ENCODE assay signal across 15 cellular contexts in the genomic region with DNA sequence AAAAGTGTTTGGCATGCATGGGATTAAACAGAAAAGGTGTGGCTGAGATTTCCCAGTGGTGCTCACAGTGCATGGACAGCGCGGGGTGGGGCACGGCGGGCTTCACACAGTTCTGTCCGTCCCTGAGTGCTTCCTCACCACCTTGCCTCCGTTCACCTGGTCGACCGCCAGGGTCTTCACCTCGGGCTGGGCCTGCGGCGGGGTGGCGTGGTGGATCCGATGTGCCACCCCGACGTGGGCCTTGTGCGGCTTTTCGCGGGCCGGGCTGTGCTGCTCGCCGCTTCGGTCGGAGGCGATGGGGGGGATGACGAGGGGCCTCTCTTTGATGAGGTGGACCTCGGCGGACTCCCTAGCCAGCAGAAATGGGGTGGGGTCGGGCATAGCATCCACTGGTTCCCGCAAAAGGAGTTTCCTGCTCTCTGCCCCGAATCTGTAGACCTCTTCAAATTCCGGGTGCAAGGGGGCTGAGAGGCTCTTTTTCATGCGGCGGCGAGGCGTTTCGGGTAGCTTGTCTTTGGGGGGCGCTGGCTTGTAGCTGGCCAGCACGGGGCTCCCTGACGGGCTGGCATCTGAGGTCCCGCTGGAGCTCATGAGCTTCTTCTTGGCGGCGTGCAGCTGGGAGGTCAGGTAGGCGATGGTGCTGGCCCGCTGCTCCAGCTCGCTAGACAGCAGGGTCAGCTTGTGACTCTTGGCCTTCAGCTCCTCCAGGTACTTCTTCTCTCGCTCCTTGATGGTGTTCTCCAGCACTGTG. TPM values are rescaled to one million over a fixed set of nuclear protein-coding genes. Genes with fewer than 3 reads are reported as not detected.
DNase-seq lines count a peak whose midpoint lies in the region; TF ChIP-seq lines count a peak whose summit lies in the region.
"Had no signal": no experiment of that assay in that cellular context is flagged by ENCODE, and none has a peak within 500 bp of the region (broad histone marks: within the 10 kb centered on the region; RNA-seq: fewer than 3 reads in every experiment).

No MANE protein-coding gene starts in this region.

- H3K36me3 Mint-ChIP-seq in activated naive CD4-positive, alpha-beta T cell treated with anti-CD3 and anti-CD28 coated beads for 36 hours (ENCODE audit: low read depth) = peaks cover 5% of the 10 kb centered on the region
- H3K36me3 Mint-ChIP-seq in activated CD4-positive, alpha-beta memory T cell treated with anti-CD3 and anti-CD28 coated beads, Interleukin-2, amount 10 ng/mL, durations not matched to agents 7 days and 5 days (ENCODE audit: low read depth) = peaks cover 15% of the 10 kb centered on the region
- peaks cover 15 to 20% (median 20%) of the 10 kb centered on the region in 3 donors for H3K36me3 Mint-ChIP-seq in immature natural killer cell

- H3K27ac Mint-ChIP-seq in activated naive CD4-positive, alpha-beta T cell treated with anti-CD3 and anti-CD28 coated beads for 36 hours = peak overlapping the region; percentile 60
- H3K27ac Mint-ChIP-seq in activated CD4-positive, alpha-beta memory T cell treated with anti-CD3 and anti-CD28 coated beads, Interleukin-2, amount 10 ng/mL, durations not matched to agents 7 days and 5 days = peak overlapping the region; percentile 68
- peak overlapping the region; percentile 92 to 96 (median 95) for H3K27ac Mint-ChIP-seq in immature natural killer cell
- H3K27ac Mint-ChIP-seq: type B pancreatic cell had no signal

- peak overlapping the region; percentile 55 for H3K4me3 Mint-ChIP-seq in activated naive CD4-positive, alpha-beta T cell treated with anti-CD3 and anti-CD28 coated beads for 36 hours
- peak overlapping the region; percentile 65 for H3K4me3 Mint-ChIP-seq in activated CD4-positive, alpha-beta memory T cell treated with anti-CD3 and anti-CD28 coated beads, Interleukin-2, amount 10 ng/mL, durations not matched to agents 7 days and 5 days
- H3K4me3 Mint-ChIP-seq in immature natural killer cell = peak overlapping the region; percentile 77 to 95 (median 83)
- H3K4me3 Mint-ChIP-seq: type B pancreatic cell had no signal

- H3K4me3 ChIP-seq in thyroid gland (replicated peaks in 1 of 3) = no peak overlapping the region
- H3K4me3 ChIP-seq: body of pancreas, right lobe of liver had no signal

- intact Hi-C loops in activated naive CD4-positive, alpha-beta T cell treated with anti-CD3 and anti-CD28 coated beads for 36 hours (cut with micrococcal nuclease) = no loop called here
- intact Hi-C loops in thyroid gland (cut with DNase I) = no loop called here

- no peak for DNase-seq in activated naive CD4-positive, alpha-beta T cell treated with anti-CD3 and anti-CD28 coated beads for 36 hours
- DNase-seq in activated naive CD4-positive, alpha-beta T cell (lab: John Stamatoyannopoulos, UW) = no peak
- DNase-seq in activated CD4-positive, alpha-beta memory T cell treated with anti-CD3 and anti-CD28 coated beads, Interleukin-2, amount 10 ng/mL, durations not matched to agents 7 days and 5 days = no peak
- DNase-seq in immature natural killer cell = no peak
- DNase-seq in thyroid gland = peak; percentile 72 to 73
- no peak for DNase-seq in NCI-H187 treated with DMSO at 0.1 percent for 48 hours (lab: John Stamatoyannopoulos, UW)
- DNase-seq in AG08396 (ENCODE audit: low spot score) = no peak
- DNase-seq in NCI-H128 (lab: John Stamatoyannopoulos, UW; ENCODE audit: unreplicated experiment) = no peak
- DNase-seq: body of pancreas; GF-D8; NCI-H774; nucleus accumbens; right lobe of liver; stimulated activated CD4-positive, alpha-beta T cell treated with anti-CD3 and anti-CD28 coated beads, Interleukin-4, amount 100 ng/mL, for 4 hours had no signal

- no peaks in the 10 kb centered on the region for H3K9me3 ChIP-seq in thyroid gland
- H3K9me3 ChIP-seq: body of pancreas, right lobe of liver had no signal

- H3K36me3 ChIP-seq in thyroid gland = peaks cover 19 to 27% of the 10 kb centered on the region in 2 donors
- H3K36me3 ChIP-seq: right lobe of liver had no signal

- no peaks in the 10 kb centered on the region for H3K27me3 Mint-ChIP-seq in activated naive CD4-positive, alpha-beta T cell treated with anti-CD3 and anti-CD28 coated beads for 36 hours (ENCODE audit: low read depth)
- peaks cover 10% of the 10 kb centered on the region for H3K27me3 Mint-ChIP-seq in activated CD4-positive, alpha-beta memory T cell treated with anti-CD3 and anti-CD28 coated beads, Interleukin-2, amount 10 ng/mL, durations not matched to agents 7 days and 5 days
- peaks cover 7 to 16% (median 10%) of the 10 kb centered on the region in 3 donors for H3K27me3 Mint-ChIP-seq in immature natural killer cell (ENCODE audit: low read depth in 3 of 3)
- H3K27me3 Mint-ChIP-seq: type B pancreatic cell had no signal

- TF ChIP-seq POLR2A in thyroid gland (IDR thresholded peaks at IDR 0.05) = no peak

- CTCF ChIA-PET in activated naive CD4-positive, alpha-beta T cell treated with anti-CD3 and anti-CD28 coated beads for 36 hours (lab: Charles Lee) = interaction anchor here (0.7 to 3.5 kb wide), 3 partner anchors 32 to 94 kb away, joined by 3 to 19 read pairs (median 4); no protein-coding TSS in a partner anchor
- CTCF ChIA-PET in activated CD4-positive, alpha-beta memory T cell treated with anti-CD3 and anti-CD28 coated beads, Interleukin-2, amount 10 ng/mL, durations not matched to agents 7 days and 5 days (lab: Charles Lee) = interaction anchor here (0.8 to 1.1 kb wide), 2 partner anchors 32 to 34 kb away, joined by 3 read pairs; no protein-coding TSS in a partner anchor

- peaks cover 5% of the 10 kb centered on the region for H3K9me3 Mint-ChIP-seq in activated naive CD4-positive, alpha-beta T cell treated with anti-CD3 and anti-CD28 coated beads for 36 hours
- H3K9me3 Mint-ChIP-seq in activated CD4-positive, alpha-beta memory T cell treated with anti-CD3 and anti-CD28 coated beads, Interleukin-2, amount 10 ng/mL, durations not matched to agents 7 days and 5 days = no peaks in the 10 kb centered on the region
- H3K9me3 Mint-ChIP-seq in immature natural killer cell = no peaks in the 10 kb centered on the region
- H3K9me3 Mint-ChIP-seq: type B pancreatic cell had no signal

- peaks cover 0 to 24% of the 10 kb centered on the region in 2 donors for H3K4me1 ChIP-seq in thyroid gland
- H3K4me1 ChIP-seq: body of pancreas, right lobe of liver had no signal

- 89 to 91% methylated on average over 28 to 41 of the region's 46 CpGs for WGBS in thyroid gland, 2 donors

- POLR2A ChIA-PET in activated CD4-positive, alpha-beta memory T cell treated with anti-CD3 and anti-CD28 coated beads, Interleukin-2, amount 10 ng/mL, durations not matched to agents 7 days and 5 days (lab: Charles Lee) = interaction anchor here (0.8 to 3.4 kb wide), 3 partner anchors 9 to 775 kb away, joined by 3 to 19 read pairs (median 3); a partner anchor contains a TSS

- TF ChIP-seq CTCF in thyroid gland (IDR thresholded peaks at IDR 0.05) = no peak

- H3K27ac ChIP-seq in thyroid gland = peak overlapping the region; percentile 35 to 72 (median 45)
- H3K27ac ChIP-seq: body of pancreas, right lobe of liver had no signal

- H3K27me3 ChIP-seq in thyroid gland = no peaks in the 10 kb centered on the region
- H3K27me3 ChIP-seq: body of pancreas, right lobe of liver had no signal

- peaks cover 30% of the 10 kb centered on the region for H3K4me1 Mint-ChIP-seq in activated naive CD4-positive, alpha-beta T cell treated with anti-CD3 and anti-CD28 coated beads for 36 hours (ENCODE audit: low read depth)
- H3K4me1 Mint-ChIP-seq in activated CD4-positive, alpha-beta memory T cell treated with anti-CD3 and anti-CD28 coated beads, Interleukin-2, amount 10 ng/mL, durations not matched to agents 7 days and 5 days = peaks cover 31% of the 10 kb centered on the region
- peaks cover 66 to 67% of the 10 kb centered on the region in 2 donors for H3K4me1 Mint-ChIP-seq in immature natural killer cell

RNA-seq across cellular contexts. Expression of a gene that starts 35.5 kb away (rescaled TPM):
- total RNA-seq in activated naive CD4-positive, alpha-beta T cell treated with anti-CD3 and anti-CD28 coated beads for 36 hours = 1 to 10 TPM; 3.3 to 3.7 TPM
- total RNA-seq in activated CD4-positive, alpha-beta memory T cell treated with anti-CD3 and anti-CD28 coated beads, Interleukin-2, amount 10 ng/mL, durations not matched to agents 7 days and 5 days = 10 to 100 TPM; 20.3 to 20.5 TPM
- polyA plus RNA-seq in immature natural killer cell = 10 to 100 TPM; 24.6 to 44.9 (median 25.1) TPM
- 10 to 100 TPM; 26.6 to 47.0 (median 39.1) TPM for total RNA-seq in thyroid gland

RNA-seq across cellular contexts. Expression of a gene that starts 35.9 kb away (rescaled TPM):
- 10 to 100 TPM; 42.2 to 46.0 TPM for total RNA-seq in activated naive CD4-positive, alpha-beta T cell treated with anti-CD3 and anti-CD28 coated beads for 36 hours
- total RNA-seq in activated CD4-positive, alpha-beta memory T cell treated with anti-CD3 and anti-CD28 coated beads, Interleukin-2, amount 10 ng/mL, durations not matched to agents 7 days and 5 days = 10 to 100 TPM; 42.5 to 43.4 TPM
- polyA plus RNA-seq in immature natural killer cell = 10 to 100 TPM in 1 of 3 donors, 1 to 10 TPM in 2; 2.1 to 12.9 (median 8.2) TPM
- 100 to 1,000 TPM; 120 to 187 (median 138) TPM for total RNA-seq in thyroid gland

Comparison
In these comparisons a context has a peak if more than half of its experiments do, and no peak if none do; other contexts are left out.
1. DNase-seq: peak in thyroid gland (2 of 2); none in activated naive CD4-positive, alpha-beta T cell treated with anti-CD3 and anti-CD28 coated beads for 36 hours (single experiment), activated naive CD4-positive, alpha-beta T cell (0 of 4), activated CD4-positive, alpha-beta memory T cell treated with anti-CD3 and anti-CD28 coated beads, Interleukin-2, amount 10 ng/mL, durations not matched to agents 7 days and 5 days (single experiment), immature natural killer cell (0 of 3), NCI-H187 treated with DMSO at 0.1 percent for 48 hours (single experiment), AG08396 (single experiment) and NCI-H128 (single experiment).
2. RNA of a gene that starts 35.5 kb away (total RNA-seq): 26.6 to 47.0 TPM in thyroid gland and 20.3 to 20.5 TPM in activated CD4-positive, alpha-beta memory T cell treated with anti-CD3 and anti-CD28 coated beads, Interleukin-2, amount 10 ng/mL, durations not matched to agents 7 days and 5 days; 3.3 to 3.7 TPM in activated naive CD4-positive, alpha-beta T cell treated with anti-CD3 and anti-CD28 coated beads for 36 hours; every median in the first group is over 4 times any median in the second.
3. Peak in every context shown above with its lines, with median percentiles within 50 percentile points of each other: H3K27ac Mint-ChIP-seq and H3K4me3 Mint-ChIP-seq.